In the genomic region with DNA sequence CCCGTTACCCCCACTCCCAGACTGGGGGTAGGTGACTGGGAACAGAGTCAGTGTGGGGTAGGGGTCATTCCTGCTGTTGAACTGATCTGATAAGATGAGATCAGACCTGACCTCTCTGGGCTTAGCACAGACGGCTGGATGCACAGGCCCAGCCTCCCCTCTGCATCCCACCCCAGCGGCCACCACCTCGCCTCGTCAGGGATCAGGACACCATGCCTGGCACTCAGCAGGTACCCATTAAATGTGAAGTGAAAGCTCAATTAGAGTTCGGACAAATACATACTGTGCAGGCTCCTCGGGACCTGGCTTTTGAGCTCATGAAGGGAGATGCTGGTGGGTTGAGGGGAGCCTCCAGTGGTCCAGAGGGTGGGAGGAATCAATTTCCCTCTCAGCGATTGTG, we compare ENCODE assay signal across 12 cellular contexts. TPM values are rescaled to one million over a fixed set of nuclear protein-coding genes. Genes with fewer than 3 reads are reported as not detected.
A peak's percentile ranks its signal among the peaks of the same experiment; 100 is the strongest.
DNase-seq lines count a peak whose midpoint lies in the region; ATAC-seq and TF ChIP-seq lines count a peak whose summit lies in the region.
"Had no signal": no experiment of that assay in that cellular context is flagged by ENCODE, and none has a peak within 500 bp of the region (broad histone marks: within the 10 kb centered on the region; RNA-seq: fewer than 3 reads in every experiment).

No MANE protein-coding gene starts in this region.

- H2AFZ ChIP-seq in ACC112 (ENCODE audit: low read length, unreplicated experiment): no peak overlapping the region

- H3K27ac ChIP-seq in ACC112 (ENCODE audit: low read depth, low read length): peak overlapping the region; percentile 23
- peak overlapping the region; percentile 60 to 77 for H3K27ac ChIP-seq in ascending aorta
- H3K27ac ChIP-seq in layer of hippocampus (ENCODE audit: low read depth, low read length): peak overlapping the region; percentile 80
- H3K27ac ChIP-seq in rectal smooth muscle tissue (ENCODE audit: low read depth, low read length): peak overlapping the region; percentile 98
- H3K27ac ChIP-seq: foreskin keratinocyte, SK-N-MC had no signal

- H3K9ac ChIP-seq in rectal smooth muscle tissue (ENCODE audit: low read length): no peak overlapping the region

- intact Hi-C loops in ascending aorta (cut with DNase I): no loop called here

- DNase-seq in ascending aorta (ENCODE audit: low spot score in 2 of 2): no peak
- DNase-seq in DMS 273 treated with DMSO at 0.1 percent for 48 hours (lab: John Stamatoyannopoulos, UW): no peak
- DNase-seq in NAMALWA (ENCODE audit: low spot score): no peak

- ATAC-seq in GM21447 (IDR thresholded peaks at IDR 0.05; ENCODE audit: unreplicated experiment) (no peak), HG02852 (IDR thresholded peaks at IDR 0.05; ENCODE audit: unreplicated experiment) (no peak)
- ATAC-seq: activated CD4-positive, CD25-positive, alpha-beta regulatory T cell treated with anti-CD3 and anti-CD28 coated beads, Interleukin-2, amount 50 U/mL, for 24 hours; activated T-helper 17 cell treated with anti-CD3 and anti-CD28 coated beads, Interleukin-2, amount 50 U/mL, for 72 hours had no signal

- H3K79me2 ChIP-seq in ACC112 (ENCODE audit: control insufficient read depth, insufficient read depth, low read length, unreplicated experiment): peaks cover 57% of the 10 kb centered on the region

- H3K4me1 ChIP-seq in ACC112 (ENCODE audit: control insufficient read depth, insufficient read depth, low read length, unreplicated experiment) (peaks cover 41% of the 10 kb centered on the region), ascending aorta (peaks cover 14 to 41% of the 10 kb centered on the region in 2 donors), rectal smooth muscle tissue (ENCODE audit: control insufficient read depth, insufficient read depth, low read length) (peaks cover 40% of the 10 kb centered on the region)

- TF ChIP-seq CTCF in ascending aorta (IDR thresholded peaks at IDR 0.05): no peak

- H3K36me3 ChIP-seq in ACC112 (ENCODE audit: insufficient read depth, low read length) (no peaks in the 10 kb centered on the region), ascending aorta (no peaks in the 10 kb centered on the region), rectal smooth muscle tissue (ENCODE audit: control insufficient read depth, insufficient read depth, low read length) (no peaks in the 10 kb centered on the region)

- H3K27me3 ChIP-seq in ACC112 (ENCODE audit: insufficient read depth, low read length): no peaks in the 10 kb centered on the region
- no peaks in the 10 kb centered on the region for H3K27me3 ChIP-seq in ascending aorta
- no peaks in the 10 kb centered on the region for H3K27me3 ChIP-seq in layer of hippocampus (ENCODE audit: control insufficient read depth, insufficient read depth, low read length)
- H3K27me3 ChIP-seq in rectal smooth muscle tissue (ENCODE audit: control insufficient read depth, insufficient read depth, low read length): no peaks in the 10 kb centered on the region
- H3K27me3 ChIP-seq: foreskin keratinocyte had no signal

- H3K9me3 ChIP-seq in ascending aorta: no peaks in the 10 kb centered on the region

- H3K4me3 ChIP-seq in ACC112 (ENCODE audit: low read depth, low read length) (no peak overlapping the region), ascending aorta (peak overlapping the region; percentile 10 to 33), rectal smooth muscle tissue (ENCODE audit: low read length) (peak overlapping the region; percentile 44)
- H3K4me3 ChIP-seq: SK-N-MC had no signal

RNA-seq across cellular contexts. Expression of gene SOX13, which starts 15.7 kb away (rescaled TPM):
- 70.1 TPM for total RNA-seq in ascending aorta

Comparison
In these comparisons a context has a peak if more than half of its experiments do, and no peak if none do; other contexts are left out.
1. H3K27ac ChIP-seq: peak in every context shown above with its lines; median percentile 98 in rectal smooth muscle tissue; 80 in layer of hippocampus; 68 in ascending aorta; 23 in ACC112.